In genomic region chr3:54783611-54784010, GRCh38 we compare ENCODE assay signal across 22 cellular contexts.
DNase-seq lines count a peak whose midpoint lies in the region; ATAC-seq, FAIRE-seq and TF ChIP-seq lines count a peak whose summit lies in the region.
"Had no signal": no experiment of that assay in that cellular context is flagged by ENCODE, and none has a peak within 500 bp of the region (broad histone marks: within the 10 kb centered on the region; RNA-seq: fewer than 3 reads in every experiment).

No MANE protein-coding gene starts in this region.

- ATAC-seq in GM18873 (IDR thresholded peaks at IDR 0.05; ENCODE audit: low FRiP score, unreplicated experiment) = no peak
- ATAC-seq: body of pancreas; CD8-positive, alpha-beta T cell; K562; lower lobe of right lung had no signal

- POLR2A ChIA-PET in HEK293T (lab: Yijun Ruan, JAX) = no interaction called here

- CTCF ChIA-PET in HEK293T (lab: Yijun Ruan, JAX) = no interaction called here

- DNase-seq in EL (peak; percentile 59), M059J (ENCODE audit: low read depth) (peak; percentile 81), fibroblast of peridontal ligament (ENCODE audit: extremely low read depth) (peak; percentile 63), urothelium cell line (ENCODE audit: low spot score) (peak; percentile 23), NCI-H1694 (lab: John Stamatoyannopoulos, UW) (no peak), HEK293T (ENCODE audit: extremely low spot score) (no peak)
- DNase-seq: activated CD4-positive, alpha-beta T cell treated with anti-CD3 and anti-CD28 coated beads, Interleukin-2, amount 10 ng/mL, durations not matched to agents 24 days and 14 days; activated gamma-delta T cell treated with Interleukin-2 at 50 U/mL for 16 hours; activated T-cell treated with anti-CD3 and anti-CD28 coated beads, Interleukin-2, amount 50 U/mL, for 1 hour; CD8-positive, alpha-beta T cell; H9; head of caudate nucleus; kidney; lower lobe of right lung; NCI-H1436 treated with DMSO at 0.1 percent for 48 hours; NCI-H510A; stimulated activated CD4-positive, alpha-beta T cell treated with anti-CD3 and anti-CD28 coated beads, Interleukin-1b, Interleukin-23, amount 100 ng/mL, for 48 hours had no signal

- no peak for FAIRE-seq in urothelium cell line (lab: Jason Lieb, UNC)
- FAIRE-seq: GM19239, K562, kidney, pancreas had no signal

TF ChIP-seq in HEK293T, 16 proteins besides CTCF, POLR2A, EP300 and RAD21:
- no peak for TF ChIP-seq SP1 (IDR thresholded peaks at IDR 0.05)
- no peak for TF ChIP-seq ZNF384 (IDR thresholded peaks at IDR 0.05)
- TF ChIP-seq FOXM1 (IDR thresholded peaks at IDR 0.05; ENCODE audit: borderline replicate concordance) = no peak
- no peak for TF ChIP-seq TARDBP (IDR thresholded peaks at IDR 0.05)
- TF ChIP-seq PKNOX1 (IDR thresholded peaks at IDR 0.05) = no peak
- TF ChIP-seq FOXA1 (IDR thresholded peaks at IDR 0.05) = no peak
- no peak for TF ChIP-seq HDGF (IDR thresholded peaks at IDR 0.05; ENCODE audit: borderline replicate concordance)
- TF ChIP-seq ELF4 (IDR thresholded peaks at IDR 0.05) = no peak
- no peak for TF ChIP-seq ARNT (IDR thresholded peaks at IDR 0.05)
- no peak for TF ChIP-seq BHLHE40 (IDR thresholded peaks at IDR 0.05; ENCODE audit: borderline replicate concordance)
- no peak for TF ChIP-seq CTBP1 (IDR thresholded peaks at IDR 0.05; ENCODE audit: borderline replicate concordance)
- no peak for TF ChIP-seq NFRKB (IDR thresholded peaks at IDR 0.05)
- no peak for TF ChIP-seq FOXK2 (IDR thresholded peaks at IDR 0.05)
- TF ChIP-seq LEF1 (IDR thresholded peaks at IDR 0.05; ENCODE audit: borderline replicate concordance) = no peak
- TF ChIP-seq L3MBTL2 (conservative IDR thresholded peaks at IDR 0.05) = no peak
- TF ChIP-seq SUZ12 (IDR thresholded peaks at IDR 0.05) = no peak

Comparison
In these comparisons a context has a peak if more than half of its experiments do, and no peak if none do; other contexts are left out.
1. DNase-seq: peak in EL (single experiment), M059J (single experiment), fibroblast of peridontal ligament (single experiment) and urothelium cell line (single experiment); none in NCI-H1694 (single experiment) and HEK293T (single experiment).